In genomic region chr10:102731222-102731800, GRCh38 we compare ENCODE assay signal across 14 cellular contexts. TPM values are rescaled to one million over a fixed set of nuclear protein-coding genes. Genes with fewer than 3 reads are reported as not detected.
DNase-seq lines count a peak whose midpoint lies in the region; ATAC-seq and TF ChIP-seq lines count a peak whose summit lies in the region.
"Had no signal": no experiment of that assay in that cellular context is flagged by ENCODE, and none has a peak within 500 bp of the region (broad histone marks: within the 10 kb centered on the region; RNA-seq: fewer than 3 reads in every experiment).

No MANE protein-coding gene starts in this region.

- TF ChIP-seq RAD21 in SK-N-SH (IDR thresholded peaks at IDR 0.05; ENCODE audit: low read length) (no peak), liver (IDR thresholded peaks at IDR 0.05) (no peak)

- H3K4me1 ChIP-seq in SK-N-SH (ENCODE audit: control insufficient read depth in 1 of 2, insufficient read depth in 2 of 2, low read depth in 1 of 2, low read length in 1 of 2) (peaks cover 0 to 3% of the 10 kb centered on the region in 2 experiments; a peak in 1 of 4 replicates), liver (ENCODE audit: control insufficient read depth in 4 of 4, insufficient read depth in 4 of 4, low read length in 3 of 4) (peaks cover 0 to 7% (median 2%) of the 10 kb centered on the region in 4 donors)
- H3K4me1 ChIP-seq: Caco-2 had no signal

- H3K27ac Mint-ChIP-seq in T-helper 17 cell, result peak overlapping the region; percentile 66

- ATAC-seq in SK-N-SH treated with all-trans-retinoic acid at 6 μM for 48 hours (no peak), T-helper 17 cell (no peak), GM19324 (IDR thresholded peaks at IDR 0.05; ENCODE audit: low FRiP score, unreplicated experiment) (no peak)

- no peak for TF ChIP-seq CTCF in SK-N-SH (IDR thresholded peaks at IDR 0.05)
- TF ChIP-seq CTCF in liver (IDR thresholded peaks at IDR 0.05; ENCODE audit: low read depth, low read length, missing input control), result no peak

- no peak for TF ChIP-seq EP300 in SK-N-SH (IDR thresholded peaks at IDR 0.05; ENCODE audit: borderline replicate concordance in 1 of 2, low read depth in 1 of 2, low read length in 1 of 2)

- CTCF ChIA-PET in SK-N-SH (lab: Yijun Ruan, JAX), result interaction anchor here (1.2 to 1.5 kb wide), 2 partner anchors 148 to 169 kb away, joined by 3 read pairs; no protein-coding TSS in a partner anchor

- no peak overlapping the region for H3K4me3 ChIP-seq in SK-N-SH (ENCODE audit: low read depth in 2 of 2, low read length in 1 of 2)
- H3K4me3 ChIP-seq in liver (ENCODE audit: low read depth in 1 of 3, low read length in 3 of 3), result no peak overlapping the region
- H3K4me3 ChIP-seq: BLaER1 had no signal

- H3K36me3 ChIP-seq in SK-N-SH (replicated peaks in 1 of 2; ENCODE audit: control insufficient read depth in 1 of 2, insufficient read depth in 2 of 2, low read length in 1 of 2), result peaks cover 5 to 6% of the 10 kb centered on the region in 2 experiments
- peaks cover 0 to 29% (median 12%) of the 10 kb centered on the region in 4 donors for H3K36me3 ChIP-seq in liver (ENCODE audit: control insufficient read depth in 4 of 4, insufficient read depth in 3 of 4, low read depth in 1 of 4, low read length in 3 of 4)

- H3K9me3 ChIP-seq in SK-N-SH (no peaks in the 10 kb centered on the region), T-helper 17 cell (ENCODE audit: control insufficient read depth, low read length, poor library complexity, severe bottlenecking) (no peaks in the 10 kb centered on the region), liver (ENCODE audit: control insufficient read depth in 4 of 4, low read length in 3 of 4) (no peaks in the 10 kb centered on the region)
- H3K9me3 ChIP-seq: BLaER1, Caco-2 had no signal

- POLR2A ChIA-PET in SK-N-SH (lab: Yijun Ruan, JAX), result interaction anchor here (1.0 kb wide), 1 partner anchor 56 kb away, joined by 3 read pairs; no protein-coding TSS in a partner anchor

- H3K4me2 ChIP-seq in SK-N-SH, result no peak overlapping the region
- H3K4me2 ChIP-seq: BLaER1 had no signal

- peaks cover 3% of the 10 kb centered on the region for H3F3A ChIP-seq in SK-N-SH (replicated peaks; ENCODE audit: insufficient read depth)

- peaks cover 4% of the 10 kb centered on the region for H3K4me1 Mint-ChIP-seq in T-helper 17 cell

- H3K4me3 Mint-ChIP-seq in T-helper 17 cell, result no peak overlapping the region
- H3K4me3 Mint-ChIP-seq: CD8-positive, alpha-beta memory T cell had no signal

- no peak overlapping the region for H2AFZ ChIP-seq in SK-N-SH (ENCODE audit: low read depth)

- WGBS in SK-N-SH (ENCODE audit: low lambda C conversion rate), result 78% methylated on average over 5 of the region's 5 CpGs
- 64% methylated on average over 5 of the region's 5 CpGs for WGBS in liver

- peaks cover 2% of the 10 kb centered on the region for H3K36me3 Mint-ChIP-seq in T-helper 17 cell (ENCODE audit: low read depth)

- H3K9me2 ChIP-seq in SK-N-SH, result no peaks in the 10 kb centered on the region

- no peaks in the 10 kb centered on the region for H3K27me3 ChIP-seq in SK-N-SH (ENCODE audit: insufficient read depth)
- H3K27me3 ChIP-seq in liver (ENCODE audit: control insufficient read depth in 4 of 4, insufficient read depth in 4 of 4, low read length in 3 of 4), result no peaks in the 10 kb centered on the region
- H3K27me3 ChIP-seq: BLaER1 had no signal

- H3K27me3 Mint-ChIP-seq in T-helper 17 cell, result no peaks in the 10 kb centered on the region
- H3K27me3 Mint-ChIP-seq: CD8-positive, alpha-beta memory T cell had no signal

- DNase-seq in SK-N-SH (peak; percentile 33), T-helper 17 cell (no peak), H4 (ENCODE audit: low spot score) (no peak), GOT3 (lab: John Stamatoyannopoulos, UW) (no peak)
- DNase-seq: CD8-positive, alpha-beta memory T cell; DND-41; GDM1; KBM-7 had no signal

- no peaks in the 10 kb centered on the region for H4K20me1 ChIP-seq in SK-N-SH (ENCODE audit: insufficient read depth)

- H3K9ac ChIP-seq in SK-N-SH (no peak overlapping the region), liver (ENCODE audit: low read depth in 1 of 2, low read length in 2 of 2) (no peak overlapping the region)
- H3K9ac ChIP-seq: BLaER1 had no signal

- H3K79me2 ChIP-seq in SK-N-SH (ENCODE audit: insufficient read depth), result no peaks in the 10 kb centered on the region

- H3K27ac ChIP-seq in SK-N-SH (ENCODE audit: low read depth in 2 of 2, low read length in 1 of 2) (peak overlapping the region in 1 of 2 experiments; percentile 35; a peak in 1 of 4 replicates), liver (ENCODE audit: low read depth in 1 of 2, low read length in 2 of 2) (no peak overlapping the region)
- H3K27ac ChIP-seq: 22Rv1, BLaER1 had no signal

TF ChIP-seq in SK-N-SH, 30 proteins besides CTCF, POLR2A, EP300 and RAD21 (continues in another document):
- TF ChIP-seq RFX5 (IDR thresholded peaks at IDR 0.05; ENCODE audit: low read length) (no peak), USF1 (IDR thresholded peaks at IDR 0.05; ENCODE audit: borderline replicate concordance, low read depth) (no peak), TEAD4 (IDR thresholded peaks at IDR 0.05; ENCODE audit: borderline replicate concordance, insufficient read depth) (no peak), FOXM1 (IDR thresholded peaks at IDR 0.05; ENCODE audit: low read depth) (no peak), GABPA (IDR thresholded peaks at IDR 0.05; ENCODE audit: low read depth) (no peak)

TF ChIP-seq in SK-N-SH treated with all-trans-retinoic acid at 6 μM for 48 hours, 23 proteins besides CTCF, POLR2A, EP300 and RAD21 (continues in another document):
- TF ChIP-seq PATZ1 (CRISPR knock-in tag; IDR thresholded peaks at IDR 0.05; ENCODE audit: borderline replicate concordance), result no peak
- TF ChIP-seq GLIS3 (CRISPR knock-in tag; IDR thresholded peaks at IDR 0.05), result no peak

TF ChIP-seq in liver, 16 proteins besides CTCF, POLR2A, EP300 and RAD21:
- TF ChIP-seq RXRA (IDR thresholded peaks at IDR 0.05) (no peak), NR2F2 (IDR thresholded peaks at IDR 0.05) (peak; percentile 15)

RNA-seq across cellular contexts. Expression of gene WBP1L, which starts 12.4 kb away (rescaled TPM):
- polyA plus RNA-seq in SK-N-SH (2012; rRNA removed) (22.8 and 29.8 TPM in 2 replicates), liver (10 to 100 TPM; 12.3 to 29.9 TPM)
- polyA plus RNA-seq in SK-N-SH (2012; cell fraction: cytosol; rRNA removed), result 16.7 and 23.9 TPM in 2 replicates
- polyA plus RNA-seq in SK-N-SH (2012; cell fraction: nucleus; rRNA removed), result 11.2 and 13.4 TPM in 2 replicates
- total RNA-seq in T-helper 17 cell (10 to 100 TPM; 21.1 to 26.6 TPM), liver (10 to 100 TPM; 25.3 to 43.6 TPM)
- 15.7 and 22.8 TPM in 2 replicates for total RNA-seq in H4 (2014; rRNA removed; shearing (Covaris generic))

RNA-seq across cellular contexts. Expression of gene SFXN2, which starts 16.9 kb away (rescaled TPM):
- 10.2 and 10.6 TPM in 2 replicates for polyA plus RNA-seq in SK-N-SH (2012; rRNA removed)
- 4.6 and 7.4 TPM in 2 replicates for polyA plus RNA-seq in SK-N-SH (2012; cell fraction: cytosol; rRNA removed)
- 26.6 and 27.1 TPM in 2 replicates for polyA plus RNA-seq in SK-N-SH (2012; cell fraction: nucleus; rRNA removed)
- 1 to 10 TPM; 5.6 to 7.9 TPM for total RNA-seq in T-helper 17 cell
- total RNA-seq in liver, result 10 to 100 TPM; 18.1 to 22.6 TPM
- polyA plus RNA-seq in liver, result 10 to 100 TPM in 1 of 2 donors, 1 to 10 TPM in 1; 6.0 to 17.4 TPM
- total RNA-seq in H4 (2014; rRNA removed; shearing (Covaris generic)), result 2.5 and 3.3 TPM in 2 replicates

RNA-seq across cellular contexts. Expression of gene ARL3, which starts 17.1 kb away (rescaled TPM):
- polyA plus RNA-seq in SK-N-SH (2012; rRNA removed), result 11.2 and 12.5 TPM in 2 replicates
- polyA plus RNA-seq in SK-N-SH (2012; cell fraction: cytosol; rRNA removed), result 15.5 and 18.3 TPM in 2 replicates
- polyA plus RNA-seq in SK-N-SH (2012; cell fraction: nucleus; rRNA removed), result 4.7 and 5.6 TPM in 2 replicates
- 1 to 10 TPM; 3.2 to 3.7 TPM for total RNA-seq in T-helper 17 cell
- 1 to 10 TPM; 1.0 to 2.2 TPM for total RNA-seq in liver
- polyA plus RNA-seq in liver, result 1 to 10 TPM; 2.4 to 2.5 TPM
- 6.1 and 10.4 TPM in 2 replicates for total RNA-seq in H4 (2014; rRNA removed; shearing (Covaris generic))
